Comparison of ENCODE assay signal across 1 cellular context in genomic region chr18:8341481-8342230, GRCh38.
TF ChIP-seq lines count a peak whose summit lies in the region.

No MANE protein-coding gene starts in this region.

TF ChIP-seq in GM23338, 12 proteins besides CTCF, POLR2A, EP300 and RAD21 (continued from another document):
- TF ChIP-seq ZNF462 (CRISPR knock-in tag; IDR thresholded peaks at IDR 0.05) (no peak), REST (IDR thresholded peaks at IDR 0.05; ENCODE audit: unreplicated experiment) (no peak), NANOG (IDR thresholded peaks at IDR 0.05; ENCODE audit: borderline replicate concordance) (no peak), STAT1 (IDR thresholded peaks at IDR 0.05; ENCODE audit: unreplicated experiment) (no peak), EZH2phosphoT487 (IDR thresholded peaks at IDR 0.05; ENCODE audit: unreplicated experiment) (no peak)
